ENCODE assay signal across 25 cellular contexts in genomic region chr17:3029213-3029913, GRCh38. TPM values are rescaled to one million over a fixed set of nuclear protein-coding genes. Genes with fewer than 3 reads are reported as not detected.
DNase-seq lines count a peak whose midpoint lies in the region; FAIRE-seq and TF ChIP-seq lines count a peak whose summit lies in the region.
"Had no signal": no experiment of that assay in that cellular context is flagged by ENCODE, and none has a peak within 500 bp of the region (broad histone marks: within the 10 kb centered on the region; RNA-seq: fewer than 3 reads in every experiment).

No MANE protein-coding gene starts in this region.

- H3K27me3 Mint-ChIP-seq in endodermal cell (ENCODE audit: insufficient read depth) = no peaks in the 10 kb centered on the region
- H3K27me3 Mint-ChIP-seq: activated naive CD8-positive, alpha-beta T cell treated with anti-CD3 and anti-CD28 coated beads, Interleukin-2, amount 10 ng/mL, durations not matched to agents 7 days and 5 days; CD4-positive, alpha-beta T cell; naive thymus-derived CD4-positive, alpha-beta T cell had no signal

- H3K9me3 ChIP-seq in endodermal cell (ENCODE audit: control insufficient read depth, low read length) = peaks cover 2% of the 10 kb centered on the region
- H3K9me3 ChIP-seq in kidney (ENCODE audit: control insufficient read depth in 1 of 2, low read length in 2 of 2) = peaks cover 0 to under 1% of the 10 kb centered on the region in 2 donors
- H3K9me3 ChIP-seq in mammary epithelial cell (replicated peaks; ENCODE audit: insufficient read depth, low read length) = no peaks in the 10 kb centered on the region
- H3K9me3 ChIP-seq: ovary, thyroid gland had no signal

- H3K4me2 ChIP-seq in mammary epithelial cell (ENCODE audit: insufficient read depth, low read depth, low read length) = no peak overlapping the region

- DNase-seq in NCI-H1092 treated with DMSO at 0.1 percent for 48 hours (lab: John Stamatoyannopoulos, UW) (peak; percentile 66), endodermal cell (peak; percentile 38), kidney (peak; percentile 31), amygdala (lab: John Stamatoyannopoulos, UW) (no peak), mammary epithelial cell (no peak), activated gamma-delta T cell (lab: John Stamatoyannopoulos, UW) (no peak), kidney glomerular epithelial cell (lab: John Stamatoyannopoulos, UW) (no peak)
- DNase-seq: activated CD4-positive, alpha-beta T cell treated with anti-CD3 and anti-CD28 coated beads for 4 hours; activated naive CD8-positive, alpha-beta T cell treated with anti-CD3 and anti-CD28 coated beads, Interleukin-2, amount 10 ng/mL, durations not matched to agents 7 days and 5 days; DMS79; hypothalamus; mesendoderm; naive thymus-derived CD4-positive, alpha-beta T cell; NCI-H1694 treated with DMSO at 0.1 percent for 48 hours; stimulated activated CD4-positive, alpha-beta T cell treated with anti-CD3 and anti-CD28 coated beads, Interleukin-1b, Interleukin-23, amount 100 ng/mL, for 48 hours; stimulated activated naive CD4-positive, alpha-beta T cell; thyroid gland had no signal

- H3K36me3 ChIP-seq in ACC112 (ENCODE audit: insufficient read depth, low read length) (0 out of 2 replicates have a peak, but pooled peaks cover 8% of the 10 kb centered on the region), endodermal cell (ENCODE audit: control insufficient read depth, insufficient read depth, low read length) (peaks cover 4% of the 10 kb centered on the region), kidney (ENCODE audit: control insufficient read depth in 1 of 2, insufficient read depth in 2 of 2, low read length in 2 of 2) (no peaks in the 10 kb centered on the region), mammary epithelial cell (ENCODE audit: insufficient read depth, low read length) (peaks cover 8% of the 10 kb centered on the region)
- H3K36me3 ChIP-seq: ovary had no signal

- H3K4me3 Mint-ChIP-seq in endodermal cell = no peak overlapping the region
- H3K4me3 Mint-ChIP-seq: activated naive CD8-positive, alpha-beta T cell treated with anti-CD3 and anti-CD28 coated beads, Interleukin-2, amount 10 ng/mL, durations not matched to agents 7 days and 5 days; CD4-positive, alpha-beta T cell; naive thymus-derived CD4-positive, alpha-beta T cell had no signal

- H3K9ac ChIP-seq in endodermal cell (ENCODE audit: extremely low read depth, low read length, poor library complexity, severe bottlenecking) = no peak overlapping the region
- no peak overlapping the region for H3K9ac ChIP-seq in kidney (ENCODE audit: low read length in 2 of 2)
- H3K9ac ChIP-seq in mammary epithelial cell (ENCODE audit: insufficient read depth, low read length) = no peak overlapping the region

- H3K4me1 Mint-ChIP-seq in endodermal cell = no peaks in the 10 kb centered on the region
- H3K4me1 Mint-ChIP-seq: activated naive CD8-positive, alpha-beta T cell treated with anti-CD3 and anti-CD28 coated beads, Interleukin-2, amount 10 ng/mL, durations not matched to agents 7 days and 5 days; naive thymus-derived CD4-positive, alpha-beta T cell had no signal

- no peak for FAIRE-seq in kidney (lab: Jason Lieb, UNC)
- FAIRE-seq: colon, GM12891, H1 had no signal

- H2AFZ ChIP-seq in ACC112 (ENCODE audit: low read length, unreplicated experiment) (no peak overlapping the region), mammary epithelial cell (ENCODE audit: low read depth, low read length) (no peak overlapping the region)

- H3K36me3 Mint-ChIP-seq in endodermal cell (ENCODE audit: low read depth) = peaks cover 27% of the 10 kb centered on the region
- H3K36me3 Mint-ChIP-seq: activated naive CD8-positive, alpha-beta T cell treated with anti-CD3 and anti-CD28 coated beads, Interleukin-2, amount 10 ng/mL, durations not matched to agents 7 days and 5 days had no signal

- TF ChIP-seq CTCF in endodermal cell (conservative IDR thresholded peaks at IDR 0.05) (no peak), kidney (IDR thresholded peaks at IDR 0.05; ENCODE audit: borderline replicate concordance, extremely low read depth, insufficient read depth) (no peak), mammary epithelial cell (conservative IDR thresholded peaks at IDR 0.05 in 1 of 2, IDR thresholded peaks at IDR 0.05 in 1 of 2; ENCODE audit: extremely low read depth in 1 of 2, insufficient read depth in 1 of 2, low read depth in 1 of 2, low read length in 2 of 2) (no peak)

- in situ Hi-C loops in mammary epithelial cell (cut with MboI; ENCODE audit: low sequenced_read_pairs in 2 of 2) = loop anchor here in 1 of 2 donors (25.0 kb wide), 1 partner anchor 633 kb away; the partner anchor contains the start of genes EMC6 and TAX1BP3

- H3K4me3 ChIP-seq in ACC112 (ENCODE audit: low read depth, low read length) (no peak overlapping the region), endodermal cell (ENCODE audit: low read length) (no peak overlapping the region), kidney (ENCODE audit: low read length in 2 of 2) (no peak overlapping the region), mammary epithelial cell (replicated peaks in 1 of 3; ENCODE audit: insufficient read depth in 1 of 3, low read depth in 2 of 3, low read length in 3 of 3) (no peak overlapping the region)
- H3K4me3 ChIP-seq: ovary, thyroid gland had no signal

- H3K27me3 ChIP-seq in ACC112 (ENCODE audit: insufficient read depth, low read length) (no peaks in the 10 kb centered on the region), endodermal cell (ENCODE audit: control insufficient read depth, insufficient read depth, low read length, poor library complexity, severe bottlenecking) (no peaks in the 10 kb centered on the region), mammary epithelial cell (ENCODE audit: insufficient read depth, low read length) (no peaks in the 10 kb centered on the region)
- H3K27me3 ChIP-seq: ovary, thyroid gland had no signal

- CTCF ChIA-PET in mammary epithelial cell (lab: Charles Lee; ENCODE audit: low non-redundant PET) = no interaction called here

- peaks cover 12% of the 10 kb centered on the region for H3K4me1 ChIP-seq in ACC112 (ENCODE audit: control insufficient read depth, insufficient read depth, low read length, unreplicated experiment)
- H3K4me1 ChIP-seq in endodermal cell (ENCODE audit: control insufficient read depth, insufficient read depth, low read length) = no peaks in the 10 kb centered on the region
- no peaks in the 10 kb centered on the region for H3K4me1 ChIP-seq in kidney (ENCODE audit: control insufficient read depth in 1 of 2, insufficient read depth in 1 of 2, low read depth in 1 of 2, low read length in 2 of 2)
- H3K4me1 ChIP-seq in mammary epithelial cell (ENCODE audit: insufficient read depth, low read length) = no peaks in the 10 kb centered on the region
- H3K4me1 ChIP-seq: thyroid gland had no signal

- no peaks in the 10 kb centered on the region for H3K79me2 ChIP-seq in ACC112 (ENCODE audit: control insufficient read depth, insufficient read depth, low read length, unreplicated experiment)
- no peaks in the 10 kb centered on the region for H3K79me2 ChIP-seq in mammary epithelial cell (ENCODE audit: insufficient read depth, low read length)

- H3K27ac Mint-ChIP-seq in endodermal cell = no peak overlapping the region
- H3K27ac Mint-ChIP-seq: activated naive CD8-positive, alpha-beta T cell treated with anti-CD3 and anti-CD28 coated beads, Interleukin-2, amount 10 ng/mL, durations not matched to agents 7 days and 5 days; CD4-positive, alpha-beta T cell had no signal

- no peaks in the 10 kb centered on the region for H4K20me1 ChIP-seq in mammary epithelial cell (ENCODE audit: insufficient read depth, low read length)

- intact Hi-C loops in kidney (cut with DNase I) (no loop called here), mammary epithelial cell (cut with micrococcal nuclease) (no loop called here)

- dilution Hi-C loops in mammary epithelial cell (cut with HindIII; ENCODE audit: low sequenced_read_pairs) = no loop called here

- H3K9me3 Mint-ChIP-seq in endodermal cell = peaks cover 2% of the 10 kb centered on the region
- H3K9me3 Mint-ChIP-seq: CD4-positive, alpha-beta T cell had no signal

- WGBS in endodermal cell (ENCODE audit: insufficient coverage in 1 of 2, insufficient read length in 1 of 2), 2 experiments = 90 to 92% methylated on average over 18 to 19 of the region's 19 CpGs
- WGBS in mammary epithelial cell (ENCODE audit: low coverage, missing lambda C conversion rate) = 84% methylated on average over 19 of the region's 19 CpGs

- BruUV-seq in mammary epithelial cell (replicated peaks; lab: Mats Ljungman, UMichigan) = no TSS peak

- H3K27ac ChIP-seq in ACC112 (ENCODE audit: low read depth, low read length) (peak overlapping the region; percentile 58), endodermal cell (ENCODE audit: low read depth, low read length) (no peak overlapping the region), kidney (ENCODE audit: low read depth in 2 of 2, low read length in 2 of 2) (no peak overlapping the region), mammary epithelial cell (ENCODE audit: insufficient read depth, low read depth, low read length) (no peak overlapping the region)
- H3K27ac ChIP-seq: HL-60, ovary, thyroid gland had no signal

RNA-seq across cellular contexts. Expression of gene OR1D5, which starts 34.0 kb away (rescaled TPM):
- not detected for total RNA-seq in endodermal cell
- not detected for polyA plus RNA-seq in endodermal cell (2013, experiment 1 of 2)
- polyA plus RNA-seq in endodermal cell (2013, experiment 2 of 2) = not detected
- total RNA-seq in kidney = not detected
- polyA plus RNA-seq in kidney (ENCODE audit: insufficient read depth, low read depth, low replicate concordance) = not detected
- total RNA-seq in mammary epithelial cell = not detected
- polyA plus RNA-seq in mammary epithelial cell = not detected
- polyA minus RNA-seq in mammary epithelial cell = not detected
- total RNA-seq: activated naive CD8-positive, alpha-beta T cell treated with anti-CD3 and anti-CD28 coated beads, Interleukin-2, amount 10 ng/mL, durations not matched to agents 7 days and 5 days; CD4-positive, alpha-beta T cell; H1; naive thymus-derived CD4-positive, alpha-beta T cell; ovary; thyroid gland had no signal
- polyA plus RNA-seq: H1; keratinocyte; naive thymus-derived CD4-positive, alpha-beta T cell; ovary had no signal

Comparison
In these comparisons a context has a peak if more than half of its experiments do, and no peak if none do; other contexts are left out.
1. DNase-seq: peak in NCI-H1092 treated with DMSO at 0.1 percent for 48 hours (single experiment), endodermal cell (single experiment) and kidney (single experiment); none in amygdala (0 of 56), mammary epithelial cell (single experiment), activated gamma-delta T cell (single experiment) and kidney glomerular epithelial cell (single experiment).